In the genomic region with DNA sequence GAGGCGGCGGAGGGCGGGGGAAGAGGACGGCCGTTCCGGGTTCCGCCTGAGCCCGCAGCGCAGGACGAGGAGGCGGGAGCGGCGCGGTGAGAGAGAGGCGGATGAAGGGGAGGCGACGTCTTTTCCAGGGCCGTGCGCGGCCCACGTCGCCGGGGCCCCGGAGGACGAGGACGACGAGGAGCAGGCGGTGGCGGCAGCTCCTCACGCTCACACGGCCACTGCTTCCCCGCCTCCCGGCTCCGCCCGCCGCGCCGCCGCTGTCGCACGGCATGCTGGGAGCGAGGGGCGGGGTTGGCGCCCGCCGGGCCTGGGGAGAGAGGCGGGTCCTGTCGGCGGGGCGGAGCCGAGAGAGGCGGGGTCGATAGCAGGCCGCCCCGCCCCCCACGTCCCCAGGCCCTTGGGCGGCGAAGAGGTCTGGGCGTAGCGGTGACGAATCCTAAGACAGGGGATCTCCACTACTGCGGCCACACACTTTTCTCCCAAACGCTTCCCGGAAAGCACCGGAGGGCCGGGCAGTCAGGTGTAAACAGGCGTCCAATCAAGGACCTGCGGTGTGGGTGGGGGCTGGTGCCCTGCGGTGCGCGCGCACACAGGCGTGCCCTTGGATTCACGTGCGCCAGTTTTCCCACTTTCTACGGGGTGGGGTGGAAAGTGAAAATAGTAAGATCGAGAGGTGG, we compare ENCODE assay signal across 8 cellular contexts. TPM values are rescaled to one million over a fixed set of nuclear protein-coding genes. Genes with fewer than 3 reads are reported as not detected.
DNase-seq lines count a peak whose midpoint lies in the region; ATAC-seq and TF ChIP-seq lines count a peak whose summit lies in the region.
"Not testable (repeated sequence)": the region's sequence is repeated elsewhere in the genome, so short reads cannot be mapped to it uniquely, and the experiment has no call there.

A gene (minus strand): TSS at position 220 of the 677 bp plus-strand sequence. CDS start 367 bp downstream, outside the sequence.

- not testable (repeated sequence) for TF ChIP-seq EP300 in Ishikawa (IDR thresholded peaks at IDR 0.05; ENCODE audit: borderline replicate concordance)

- not testable (repeated sequence) for H3K9me3 ChIP-seq in mucosa of descending colon

- TF ChIP-seq RAD21 in Ishikawa (IDR thresholded peaks at IDR 0.05; ENCODE audit: low read depth): not testable (repeated sequence)

- ATAC-seq in GM21619 (IDR thresholded peaks at IDR 0.05; ENCODE audit: unreplicated experiment) (peak; percentile 80), mucosa of descending colon (peak; percentile 93)

- H3K36me3 ChIP-seq in mucosa of descending colon (ENCODE audit: low read depth): not testable (repeated sequence)

- DNase-seq in DMS153 treated with DMSO at 0.1 percent for 48 hours (lab: John Stamatoyannopoulos, UW; ENCODE audit: unreplicated experiment): peak; percentile 93
- peak; percentile 70 for DNase-seq in OCI-M2 (lab: John Stamatoyannopoulos, UW; ENCODE audit: unreplicated experiment)
- DNase-seq in activated T-cell treated with anti-CD3 and anti-CD28 coated beads for 48 hours (ENCODE audit: low read depth): peak; percentile 95
- DNase-seq in epithelial cell of prostate (ENCODE audit: low read depth, low spot score): peak; percentile 96
- DNase-seq in mucosa of descending colon: peak; percentile 96 to 97 (median 96)
- peak; percentile 83 to 85 for DNase-seq in stimulated activated CD8-positive, alpha-beta memory T cell treated with anti-CD3 and anti-CD28 coated beads, Interleukin-4, amount 100 ng/mL, for 1 hour (ENCODE audit: low read depth in 2 of 2, low spot score in 1 of 2)

- intact Hi-C loops in mucosa of descending colon (cut with DNase I, micrococcal nuclease): not testable (repeated sequence)

- H3K27ac ChIP-seq in epithelial cell of prostate: peak within 1 kb of the TSS; percentile 87

- not testable (repeated sequence) for H3K4me1 ChIP-seq in mucosa of descending colon (ENCODE audit: low read depth)

- peak within 1 kb of the TSS; percentile 51 for H3K4me3 ChIP-seq in mucosa of descending colon

- TF ChIP-seq CTCF in mucosa of descending colon (IDR thresholded peaks at IDR 0.05): not testable (repeated sequence)

TF ChIP-seq in Ishikawa, 13 proteins besides CTCF, POLR2A, EP300 and RAD21:
- TF ChIP-seq TAF1 (IDR thresholded peaks at IDR 0.05; ENCODE audit: low read depth): 0 out of 2 replicates have a peak, but pooled peaks have one; percentile 43
- TF ChIP-seq EGR1 (IDR thresholded peaks at IDR 0.05): 0 out of 2 replicates have a peak, but pooled peaks have one; percentile 14
- TF ChIP-seq, protein P1, sequence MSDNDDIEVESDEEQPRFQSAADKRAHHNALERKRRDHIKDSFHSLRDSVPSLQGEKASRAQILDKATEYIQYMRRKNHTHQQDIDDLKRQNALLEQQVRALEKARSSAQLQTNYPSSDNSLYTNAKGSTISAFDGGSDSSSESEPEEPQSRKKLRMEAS (IDR thresholded peaks at IDR 0.05): peak; percentile 98
- peak; percentile 37; the same call in 1 of the 2 replicates for TF ChIP-seq CREB1 (IDR thresholded peaks at IDR 0.05; ENCODE audit: low read depth)
- TF ChIP-seq, protein P2, sequence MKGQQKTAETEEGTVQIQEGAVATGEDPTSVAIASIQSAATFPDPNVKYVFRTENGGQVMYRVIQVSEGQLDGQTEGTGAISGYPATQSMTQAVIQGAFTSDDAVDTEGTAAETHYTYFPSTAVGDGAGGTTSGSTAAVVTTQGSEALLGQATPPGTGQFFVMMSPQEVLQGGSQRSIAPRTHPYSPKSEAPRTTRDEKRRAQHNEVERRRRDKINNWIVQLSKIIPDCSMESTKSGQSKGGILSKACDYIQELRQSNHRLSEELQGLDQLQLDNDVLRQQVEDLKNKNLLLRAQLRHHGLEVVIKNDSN (IDR thresholded peaks at IDR 0.05): peak; percentile 86
- TF ChIP-seq TCF12 (IDR thresholded peaks at IDR 0.05; ENCODE audit: low read depth): 0 out of 2 replicates have a peak, but pooled peaks have one; percentile 26

RNA-seq across cellular contexts. Expression of the gene that starts here (rescaled TPM):
- total RNA-seq in mucosa of descending colon: 100 to 1,000 TPM in 2 of 3 donors, 10 to 100 TPM in 1; 94.8 to 147 (median 126) TPM

Comparison
In these comparisons a context has a peak if more than half of its experiments do, and no peak if none do; other contexts are left out.
1. Peak in every context shown above with its lines: DNase-seq, ATAC-seq, H3K4me3 ChIP-seq and H3K27ac ChIP-seq.